In the genomic region with DNA sequence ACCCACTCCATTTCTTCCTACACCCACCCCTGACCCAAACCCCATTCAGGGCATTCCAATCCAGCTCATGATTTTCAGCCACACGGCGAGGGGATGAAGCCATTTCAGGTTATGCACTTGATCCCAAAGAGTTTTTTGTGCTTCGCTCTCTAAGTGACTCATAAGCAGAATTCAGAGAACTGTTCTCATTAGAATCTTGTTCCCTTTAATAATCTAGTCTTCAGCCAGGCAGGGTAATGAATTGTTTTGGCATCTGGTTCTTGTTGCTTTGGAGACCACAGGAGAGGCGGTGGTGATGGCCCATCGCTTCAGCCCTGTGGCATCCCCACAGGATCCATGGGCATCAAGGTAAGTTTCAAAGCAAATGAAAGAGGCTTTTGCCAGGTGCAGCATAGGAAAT, we compare ENCODE assay signal across 19 cellular contexts. TPM values are rescaled to one million over a fixed set of nuclear protein-coding genes. Genes with fewer than 3 reads are reported as not detected.
A peak's percentile ranks its signal among the peaks of the same experiment; 100 is the strongest.
DNase-seq lines count a peak whose midpoint lies in the region; ATAC-seq, FAIRE-seq and TF ChIP-seq lines count a peak whose summit lies in the region.
"Had no signal": no experiment of that assay in that cellular context is flagged by ENCODE, and none has a peak within 500 bp of the region (broad histone marks: within the 10 kb centered on the region; RNA-seq: fewer than 3 reads in every experiment).

No MANE protein-coding gene starts in this region.

- no peak for TF ChIP-seq POLR2A in HCT116 (IDR thresholded peaks at IDR 0.05; ENCODE audit: borderline replicate concordance, extremely low read depth, insufficient read depth, insufficient read length)

- peak; percentile 76 for FAIRE-seq in keratinocyte (lab: Jason Lieb, UNC)

- H3K36me3 ChIP-seq in HCT116 (ENCODE audit: control insufficient read depth in 1 of 2, insufficient read depth in 2 of 2, low read length in 2 of 2) (peaks cover 0 to 4% of the 10 kb centered on the region in 2 experiments; a peak in 1 of 4 replicates), keratinocyte (ENCODE audit: control insufficient read depth in 2 of 2, extremely low read depth in 1 of 2, insufficient read depth in 2 of 2, low read length in 2 of 2) (no peaks in the 10 kb centered on the region), left lung (no peaks in the 10 kb centered on the region)
- H3K36me3 ChIP-seq: prostate gland had no signal

- RAD21 ChIA-PET in HCT116 (lab: Charles Lee; ENCODE audit: low non-redundant PET in 1 of 2, low total read pairs in 2 of 2, uncharacterized antibody in 2 of 2, unreplicated experiment in 2 of 2): no interaction called here

- peak overlapping the region; percentile 60 for H3K27ac ChIP-seq in HCT116 (ENCODE audit: low read depth, low read length)
- no peak overlapping the region for H3K27ac ChIP-seq in keratinocyte (ENCODE audit: control insufficient read depth, insufficient read depth, low read length)
- H3K27ac ChIP-seq in left lung: no peak overlapping the region
- H3K27ac ChIP-seq: prostate gland had no signal

- peak; percentile 31 for DNase-seq in AG10803 (ENCODE audit: low read depth)
- DNase-seq in HCT116 (ENCODE audit: low read depth, low spot score): no peak
- DNase-seq in astrocyte of the hippocampus (ENCODE audit: low read depth, low spot score): peak; percentile 65
- DNase-seq in keratinocyte (ENCODE audit: low read depth, low spot score): no peak
- no peak for DNase-seq in left lung
- no peak for DNase-seq in NK-92 (lab: John Stamatoyannopoulos, UW; ENCODE audit: unreplicated experiment)
- no peak for DNase-seq in activated CD8-positive, alpha-beta memory T cell treated with anti-CD3 and anti-CD28 coated beads, Interleukin-2, amount 50 U/mL, for 4 hours
- DNase-seq: activated CD4-positive, alpha-beta T cell treated with anti-CD3 and anti-CD28 coated beads, Interleukin-2, amount 50 U/mL, for 4 hours; activated gamma-delta T cell; AML-193; DMS 273 treated with DMSO at 0.1 percent for 48 hours; Kasumi-1; naive thymus-derived CD8-positive, alpha-beta T cell; NCI-H1436 treated with DMSO at 0.1 percent for 48 hours; SIG-M5; substantia nigra had no signal

- no peaks in the 10 kb centered on the region for H3K9me2 ChIP-seq in HCT116 (ENCODE audit: insufficient read depth)

- H3K4me2 ChIP-seq in HCT116 (ENCODE audit: low read length): peak overlapping the region; percentile 0; the same call in 1 of the 2 replicates
- no peak overlapping the region for H3K4me2 ChIP-seq in keratinocyte (ENCODE audit: control insufficient read depth, extremely low read depth, insufficient read depth, low read depth, low read length)

- H2AFZ ChIP-seq in HCT116 (ENCODE audit: low read depth, low read length, poor library complexity, severe bottlenecking) (no peak overlapping the region), keratinocyte (ENCODE audit: control insufficient read depth, low read length) (no peak overlapping the region)

- ATAC-seq in HCT116 (no peak), left lung (no peak), GM18861 (IDR thresholded peaks at IDR 0.05; ENCODE audit: unreplicated experiment) (no peak)
- ATAC-seq: naive thymus-derived CD8-positive, alpha-beta T cell had no signal

- POLR2A ChIA-PET in HCT116 (lab: Charles Lee): no interaction called here

- no peak for TF ChIP-seq RAD21 in HCT116 (IDR thresholded peaks at IDR 0.05; ENCODE audit: low read depth)

- peak overlapping the region; percentile 4; the same call in 1 of the 2 replicates for H3K9ac ChIP-seq in HCT116 (ENCODE audit: low read length)
- peak overlapping the region; percentile 2 for H3K9ac ChIP-seq in keratinocyte (ENCODE audit: control insufficient read depth, extremely low read depth, insufficient read depth, low read length)

- no peaks in the 10 kb centered on the region for H3K9me1 ChIP-seq in keratinocyte (ENCODE audit: control insufficient read depth, extremely low read depth, insufficient read depth, low read length)

- no peak overlapping the region for H3K4me3 ChIP-seq in AG10803 (ENCODE audit: low read length)
- no peak overlapping the region for H3K4me3 ChIP-seq in HCT116 (replicated peaks in 1 of 2; ENCODE audit: low read depth in 1 of 2, low read length in 2 of 2)
- H3K4me3 ChIP-seq in keratinocyte (ENCODE audit: control insufficient read depth in 2 of 3, extremely low read depth in 1 of 3, insufficient read depth in 2 of 3, low read depth in 1 of 3, low read length in 3 of 3): no peak overlapping the region
- no peak overlapping the region for H3K4me3 ChIP-seq in left lung
- H3K4me3 ChIP-seq: prostate gland had no signal

- H3K27me3 ChIP-seq in HCT116 (ENCODE audit: insufficient read depth, low read length) (no peaks in the 10 kb centered on the region), keratinocyte (ENCODE audit: control insufficient read depth, extremely low read depth, insufficient read depth, low read length) (no peaks in the 10 kb centered on the region), left lung (no peaks in the 10 kb centered on the region)

- no peaks in the 10 kb centered on the region for H4K20me1 ChIP-seq in HCT116 (ENCODE audit: insufficient read depth)
- H4K20me1 ChIP-seq in keratinocyte (ENCODE audit: control insufficient read depth, extremely low read depth, insufficient read depth, low read length): no peaks in the 10 kb centered on the region

- CTCF ChIA-PET in HCT116 (lab: Charles Lee): interaction anchor here (0.6 kb wide), 1 partner anchor 1044 kb away, joined by 3 read pairs; no protein-coding TSS in a partner anchor

- BruUV-seq in HCT116 (replicated peaks; lab: Mats Ljungman, UMichigan): no TSS peak

- dilution Hi-C loops in keratinocyte (cut with MboI; ENCODE audit: extremely low pct_ligation_motif_present, low sequenced_read_pairs): no loop called here

- no peak for TF ChIP-seq CTCF in AG10803 (conservative IDR thresholded peaks at IDR 0.05; ENCODE audit: low read length)
- no peak for TF ChIP-seq CTCF in HCT116 (IDR thresholded peaks at IDR 0.05 in 2 of 3, conservative IDR thresholded peaks at IDR 0.05 in 1 of 3; ENCODE audit: borderline replicate concordance in 1 of 3, insufficient read depth in 1 of 3, low read depth in 2 of 3, low read length in 2 of 3)
- TF ChIP-seq CTCF in keratinocyte (optimal IDR thresholded peaks at IDR 0.05 in 1 of 3, IDR thresholded peaks at IDR 0.05 in 1 of 3, conservative IDR thresholded peaks at IDR 0.05 in 1 of 3; ENCODE audit: extremely low read depth in 1 of 3, insufficient read depth in 2 of 3, low read length in 3 of 3): no peak
- TF ChIP-seq CTCF in left lung (IDR thresholded peaks at IDR 0.05): no peak

- H3K79me2 ChIP-seq in HCT116 (ENCODE audit: insufficient read depth, low read length): no peaks in the 10 kb centered on the region
- peaks cover 5% of the 10 kb centered on the region for H3K79me2 ChIP-seq in keratinocyte (ENCODE audit: control insufficient read depth, insufficient read depth, low read length)

- H3K9me3 ChIP-seq in HCT116 (ENCODE audit: control insufficient read depth in 1 of 2, insufficient read depth in 1 of 2, low read depth in 1 of 2, low read length in 2 of 2) (peaks cover 0 to 8% of the 10 kb centered on the region in 2 experiments; a peak in 1 of 4 replicates), keratinocyte (ENCODE audit: control insufficient read depth, low read depth, low read length) (no peaks in the 10 kb centered on the region), left lung (no peaks in the 10 kb centered on the region)
- H3K9me3 ChIP-seq: prostate gland had no signal

- intact Hi-C loops in HCT116 (cut with micrococcal nuclease): loop anchor here (10.0 kb wide), 2 partner anchors 243 to 597 kb away; no protein-coding TSS in a partner anchor
- intact Hi-C loops in left lung (cut with DNase I): no loop called here

- H3K4me1 ChIP-seq in HCT116 (ENCODE audit: control insufficient read depth in 1 of 2, insufficient read depth in 2 of 2, low read length in 2 of 2) (peaks cover 43 to 73% of the 10 kb centered on the region in 2 experiments), keratinocyte (ENCODE audit: control insufficient read depth, extremely low read depth, insufficient read depth, low read length) (peaks cover 36% of the 10 kb centered on the region), left lung (peaks cover 0 to 4% of the 10 kb centered on the region in 2 donors)
- H3K4me1 ChIP-seq: prostate gland had no signal

RNA-seq across cellular contexts. Expression of a gene that starts 4.8 kb away (rescaled TPM):
- total RNA-seq in HCT116 (2021; ENCODE audit: unreplicated experiment): not detected
- 0.09 and 0.20 TPM in 2 replicates for polyA plus RNA-seq in HCT116 (2012)
- polyA plus RNA-seq in keratinocyte: 20.5 to 45.2 TPM (median 24.9 TPM) in 3 replicates
- polyA plus RNA-seq in keratinocyte (2011; ENCODE audit: low read depth): 36.3 TPM
- polyA plus RNA-seq in keratinocyte (2011; cell fraction: cytosol; rRNA removed): 18.3 and 32.3 TPM in 2 replicates
- 21.8 and 23.4 TPM in 2 replicates for polyA plus RNA-seq in keratinocyte (2011; cell fraction: nucleus; rRNA removed)
- 59.4 and 64.5 TPM in 2 replicates for polyA plus RNA-seq in keratinocyte (2012; ENCODE audit: low replicate concordance)
- polyA minus RNA-seq in keratinocyte: 40.6 to 89.9 TPM (median 51.7 TPM) in 3 replicates
- 48.3 TPM for polyA minus RNA-seq in keratinocyte (2011; cell fraction: cytosol; rRNA and poly(A)+ RNA removed)
- polyA minus RNA-seq in keratinocyte (2011; cell fraction: nucleus; rRNA and poly(A)+ RNA removed): 12.6 and 18.7 TPM in 2 replicates
- total RNA-seq in left lung: not detected
- total RNA-seq: liver; naive thymus-derived CD8-positive, alpha-beta T cell; prostate gland had no signal
- polyA plus RNA-seq: liver; naive thymus-derived CD8-positive, alpha-beta T cell had no signal

RNA-seq across cellular contexts. Expression of a gene that starts 20.1 kb away (rescaled TPM):
- total RNA-seq in HCT116 (2021; ENCODE audit: unreplicated experiment): not detected
- polyA plus RNA-seq in HCT116 (2012): 0.10 and 0.41 TPM in 2 replicates
- polyA plus RNA-seq in keratinocyte: 4.4 to 4.8 TPM (median 4.6 TPM) in 3 replicates
- polyA plus RNA-seq in keratinocyte (2011; ENCODE audit: low read depth): 68.2 TPM
- polyA plus RNA-seq in keratinocyte (2011; cell fraction: cytosol; rRNA removed): 5.4 and 6.3 TPM in 2 replicates
- polyA plus RNA-seq in keratinocyte (2011; cell fraction: nucleus; rRNA removed): 8.0 and 8.4 TPM in 2 replicates
- polyA plus RNA-seq in keratinocyte (2012; ENCODE audit: low replicate concordance): 3.9 and 45.5 TPM in 2 replicates
- 2.2 to 4.2 TPM (median 3.2 TPM) in 3 replicates for polyA minus RNA-seq in keratinocyte
- 3.3 TPM for polyA minus RNA-seq in keratinocyte (2011; cell fraction: cytosol; rRNA and poly(A)+ RNA removed)
- polyA minus RNA-seq in keratinocyte (2011; cell fraction: nucleus; rRNA and poly(A)+ RNA removed): 2.9 and 3.3 TPM in 2 replicates
- total RNA-seq in left lung: not detected
- total RNA-seq: liver; naive thymus-derived CD8-positive, alpha-beta T cell had no signal
- polyA plus RNA-seq: liver; naive thymus-derived CD8-positive, alpha-beta T cell had no signal

RNA-seq across cellular contexts. Expression of a gene that starts 22.2 kb away (rescaled TPM):
- total RNA-seq in HCT116 (2021; ENCODE audit: unreplicated experiment) (not detected), left lung (not detected)
- polyA plus RNA-seq in HCT116 (2012): 0.07 and 0.20 TPM in 2 replicates
- polyA plus RNA-seq in keratinocyte: 0.03 to 0.08 TPM (median 0.04 TPM) in 3 replicates
- polyA plus RNA-seq in keratinocyte (2011; ENCODE audit: low read depth): 0.54 TPM
- 0.06 and 0.08 TPM in 2 replicates for polyA plus RNA-seq in keratinocyte (2011; cell fraction: cytosol; rRNA removed)
- not detected in 2 replicates for polyA plus RNA-seq in keratinocyte (2011; cell fraction: nucleus; rRNA removed)
- polyA plus RNA-seq in keratinocyte (2012; ENCODE audit: low replicate concordance): 0.13 and 1.1 TPM in 2 replicates
- polyA minus RNA-seq in keratinocyte: 1.0 TPM in 1 of 3 replicates, not detected in the others
- not detected for polyA minus RNA-seq in keratinocyte (2011; cell fraction: cytosol; rRNA and poly(A)+ RNA removed)
- not detected in 2 replicates for polyA minus RNA-seq in keratinocyte (2011; cell fraction: nucleus; rRNA and poly(A)+ RNA removed)
- total RNA-seq: liver; naive thymus-derived CD8-positive, alpha-beta T cell; prostate gland had no signal
- polyA plus RNA-seq: liver; naive thymus-derived CD8-positive, alpha-beta T cell had no signal

RNA-seq across cellular contexts. Expression of a gene that starts 32.5 kb away (rescaled TPM):
- total RNA-seq in HCT116 (2021; ENCODE audit: unreplicated experiment) (not detected), left lung (not detected)
- polyA plus RNA-seq in HCT116 (2012): 0.06 TPM in 1 of 2 replicates, not detected in the other
- polyA plus RNA-seq in keratinocyte: 0.18 to 0.33 TPM (median 0.21 TPM) in 3 replicates
- polyA plus RNA-seq in keratinocyte (2011; ENCODE audit: low read depth): 0.32 TPM
- polyA plus RNA-seq in keratinocyte (2011; cell fraction: cytosol; rRNA removed): 0.11 and 0.34 TPM in 2 replicates
- 0.11 and 0.13 TPM in 2 replicates for polyA plus RNA-seq in keratinocyte (2011; cell fraction: nucleus; rRNA removed)
- polyA plus RNA-seq in keratinocyte (2012; ENCODE audit: low replicate concordance): 0.26 and 0.80 TPM in 2 replicates
- polyA minus RNA-seq in keratinocyte: 0.33 to 0.35 TPM in 2 of 3 replicates, not detected in the other
- not detected for polyA minus RNA-seq in keratinocyte (2011; cell fraction: cytosol; rRNA and poly(A)+ RNA removed)
- 0.32 TPM in 1 of 2 replicates, not detected in the other for polyA minus RNA-seq in keratinocyte (2011; cell fraction: nucleus; rRNA and poly(A)+ RNA removed)
- total RNA-seq: liver; naive thymus-derived CD8-positive, alpha-beta T cell; prostate gland had no signal
- polyA plus RNA-seq: liver; naive thymus-derived CD8-positive, alpha-beta T cell had no signal

RNA-seq across cellular contexts. Expression of a gene that starts 38.6 kb away (rescaled TPM):
- not detected for total RNA-seq in HCT116 (2021; ENCODE audit: unreplicated experiment)
- polyA plus RNA-seq in HCT116 (2012): 0.02 and 0.03 TPM in 2 replicates
- polyA plus RNA-seq in keratinocyte: not detected in 3 replicates
- not detected for polyA plus RNA-seq in keratinocyte (2011; ENCODE audit: low read depth)
- not detected in 2 replicates for polyA plus RNA-seq in keratinocyte (2011; cell fraction: cytosol; rRNA removed)
- not detected in 2 replicates for polyA plus RNA-seq in keratinocyte (2011; cell fraction: nucleus; rRNA removed)
- polyA plus RNA-seq in keratinocyte (2012; ENCODE audit: low replicate concordance): not detected in 2 replicates
- polyA minus RNA-seq in keratinocyte: not detected in 3 replicates
- polyA minus RNA-seq in keratinocyte (2011; cell fraction: cytosol; rRNA and poly(A)+ RNA removed): not detected
- not detected in 2 replicates for polyA minus RNA-seq in keratinocyte (2011; cell fraction: nucleus; rRNA and poly(A)+ RNA removed)
- not detected for total RNA-seq in left lung
- total RNA-seq: liver; naive thymus-derived CD8-positive, alpha-beta T cell; prostate gland had no signal
- polyA plus RNA-seq: liver; naive thymus-derived CD8-positive, alpha-beta T cell had no signal

Comparison
In these comparisons a context has a peak if more than half of its experiments do, and no peak if none do; other contexts are left out.
1. DNase-seq: peak in AG10803 (single experiment) and astrocyte of the hippocampus (single experiment); none in HCT116 (single experiment), keratinocyte (single experiment), left lung (0 of 2), NK-92 (single experiment) and activated CD8-positive, alpha-beta memory T cell treated with anti-CD3 and anti-CD28 coated beads, Interleukin-2, amount 50 U/mL, for 4 hours (single experiment).